21 cellular contexts compared by ENCODE assay signal in genomic region chr1:112514901-112515300, GRCh38.
"Had no signal": no experiment of that assay in that cellular context is flagged by ENCODE, and none has a peak within 500 bp of the region (broad histone marks: within the 10 kb centered on the region; RNA-seq: fewer than 3 reads in every experiment).

No MANE protein-coding gene starts in this region.

- H3K4me3 ChIP-seq: gastroesophageal sphincter, lower lobe of right lung, ovary, psoas muscle, thyroid gland, upper lobe of right lung had no signal

- H3K27ac ChIP-seq: gastroesophageal sphincter, lower lobe of right lung, ovary, psoas muscle, thyroid gland, upper lobe of right lung had no signal

- H3K4me1 ChIP-seq: psoas muscle, upper lobe of right lung had no signal

- H3K4me1 Mint-ChIP-seq: activated naive CD8-positive, alpha-beta T cell treated with anti-CD3 and anti-CD28 coated beads, Interleukin-2, amount 50 U/mL, for 24 hours; naive thymus-derived CD8-positive, alpha-beta T cell had no signal

- H3K9me3 Mint-ChIP-seq: activated CD4-positive, alpha-beta memory T cell treated with anti-CD3 and anti-CD28 coated beads for 36 hours; activated naive CD8-positive, alpha-beta T cell treated with anti-CD3 and anti-CD28 coated beads, Interleukin-2, amount 50 U/mL, for 24 hours; brain; dendritic cell treated with granulocyte-macrophage colony-stimulating factor and Interleukin-4, amounts not matched to agents 40 ng/mL and 50 ng/mL, for 4 days; naive thymus-derived CD8-positive, alpha-beta T cell had no signal

- H3K27me3 Mint-ChIP-seq: activated CD4-positive, alpha-beta memory T cell treated with anti-CD3 and anti-CD28 coated beads for 36 hours had no signal

- H3K27ac Mint-ChIP-seq: activated CD4-positive, alpha-beta memory T cell treated with anti-CD3 and anti-CD28 coated beads for 36 hours; activated naive CD8-positive, alpha-beta T cell treated with anti-CD3 and anti-CD28 coated beads, Interleukin-2, amount 50 U/mL, for 24 hours; dendritic cell treated with granulocyte-macrophage colony-stimulating factor and Interleukin-4, amounts not matched to agents 40 ng/mL and 50 ng/mL, for 4 days; naive thymus-derived CD8-positive, alpha-beta T cell; T-helper 17 cell had no signal

- H3K27me3 ChIP-seq: ovary, thyroid gland, upper lobe of right lung had no signal

- H3K36me3 Mint-ChIP-seq: activated CD4-positive, alpha-beta memory T cell treated with anti-CD3 and anti-CD28 coated beads for 36 hours; brain; naive thymus-derived CD8-positive, alpha-beta T cell had no signal

- H3K4me3 Mint-ChIP-seq: activated CD4-positive, alpha-beta memory T cell treated with anti-CD3 and anti-CD28 coated beads for 36 hours; activated naive CD8-positive, alpha-beta T cell treated with anti-CD3 and anti-CD28 coated beads, Interleukin-2, amount 50 U/mL, for 24 hours; dendritic cell treated with granulocyte-macrophage colony-stimulating factor and Interleukin-4, amounts not matched to agents 40 ng/mL and 50 ng/mL, for 4 days; naive thymus-derived CD8-positive, alpha-beta T cell; T-helper 17 cell had no signal

- H3K36me3 ChIP-seq: ovary, thyroid gland, upper lobe of right lung had no signal

- DNase-seq: activated CD4-positive, alpha-beta memory T cell treated with anti-CD3 and anti-CD28 coated beads for 36 hours; activated CD4-positive, alpha-beta T cell treated with anti-CD3 and anti-CD28 coated beads for 48 hours; activated gamma-delta T cell; activated naive CD4-positive, alpha-beta T cell treated with anti-CD3 and anti-CD28 coated beads, Interleukin-2, amount 50 U/mL, for 16 hours; activated naive CD8-positive, alpha-beta T cell treated with anti-CD3 and anti-CD28 coated beads, Interleukin-2, amount 50 U/mL, for 24 hours; effector CD4-positive, alpha-beta T cell; erythroblast; kidney; lower lobe of right lung; naive thymus-derived CD8-positive, alpha-beta T cell; ovary; psoas muscle; right cardiac atrium; stimulated activated CD4-positive, alpha-beta T cell treated with anti-CD3 and anti-CD28 coated beads, Interleukin-4, amount 100 ng/mL, for 4 hours; stimulated activated naive CD8-positive, alpha-beta T cell treated with anti-CD3 and anti-CD28 coated beads, Interleukin-15, Interleukin-2, amounts not matched to agents 100 U/mL and 50 U/mL, for 24 hours; T-helper 17 cell; thyroid gland; upper lobe of right lung had no signal

- H3K9me3 ChIP-seq: gastroesophageal sphincter, lower lobe of right lung, ovary, psoas muscle, thyroid gland, upper lobe of right lung had no signal

- ATAC-seq: activated naive CD8-positive, alpha-beta T cell treated with anti-CD3 and anti-CD28 coated beads, Interleukin-2, amount 50 U/mL, for 24 hours; gastroesophageal sphincter; lower lobe of right lung; naive thymus-derived CD8-positive, alpha-beta T cell; psoas muscle; stimulated activated naive CD8-positive, alpha-beta T cell treated with anti-CD3 and anti-CD28 coated beads, Interleukin-15, Interleukin-2, amounts not matched to agents 100 U/mL and 50 U/mL, for 24 hours; T-helper 17 cell; upper lobe of right lung had no signal
